ENCODE assay signal across 27 cellular contexts in the genomic region with DNA sequence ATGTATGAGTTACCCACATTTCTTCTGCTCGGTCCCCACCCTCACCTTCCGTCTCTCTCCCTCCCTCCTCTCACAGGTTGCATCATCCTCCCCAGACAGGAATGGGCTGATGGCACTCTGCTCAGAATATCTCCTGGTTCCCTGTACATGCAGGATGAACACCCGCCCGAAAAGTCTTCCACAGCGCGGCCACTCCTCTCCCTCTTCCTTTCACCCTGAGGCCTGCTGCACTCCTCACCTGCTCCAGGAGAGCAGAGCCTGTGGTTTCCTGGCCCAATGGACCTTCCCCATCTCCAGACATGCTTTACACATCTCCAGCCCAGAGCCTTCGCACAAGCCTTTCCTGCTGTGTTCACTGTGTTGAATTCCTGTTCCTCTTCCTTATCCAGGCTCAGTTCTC. TPM values are rescaled to one million over a fixed set of nuclear protein-coding genes. Genes with fewer than 3 reads are reported as not detected.
A peak's percentile ranks its signal among the peaks of the same experiment; 100 is the strongest.
DNase-seq lines count a peak whose midpoint lies in the region; ATAC-seq, FAIRE-seq and TF ChIP-seq lines count a peak whose summit lies in the region.
"Had no signal": no experiment of that assay in that cellular context is flagged by ENCODE, and none has a peak within 500 bp of the region (broad histone marks: within the 10 kb centered on the region; RNA-seq: fewer than 3 reads in every experiment).

No MANE protein-coding gene starts in this region.

- CTCF ChIA-PET in HepG2 (lab: Yijun Ruan, JAX; ENCODE audit: low intra/inter-chr PET ratio, low total read pairs), result no interaction called here

- no peak overlapping the region for H3K4me3 ChIP-seq in HepG2 (replicated peaks in 1 of 3; ENCODE audit: insufficient read depth in 1 of 3, low read depth in 2 of 3, low read length in 3 of 3)
- H3K4me3 ChIP-seq in right lobe of liver, result no peak overlapping the region
- no peak overlapping the region for H3K4me3 ChIP-seq in sigmoid colon
- H3K4me3 ChIP-seq: BLaER1 treated with 17β-estradiol and CSF1 and Interleukin-3, amounts not matched to agents 10 nM and 100 nM; GM12878 had no signal

- no peak for TF ChIP-seq RAD21 in HepG2 (CRISPR knock-in tag; IDR thresholded peaks at IDR 0.05)

- no peak for TF ChIP-seq CTCF in HepG2 (CRISPR knock-in tag; IDR thresholded peaks at IDR 0.05)
- TF ChIP-seq CTCF in right lobe of liver (IDR thresholded peaks at IDR 0.05), result no peak
- no peak for TF ChIP-seq CTCF in sigmoid colon (IDR thresholded peaks at IDR 0.05)

- no peak for FAIRE-seq in HepG2 (lab: Jason Lieb, UNC)
- FAIRE-seq: A204.1, D721Med, GM12878, GM18507, H1 had no signal

- H3K79me2 ChIP-seq in HepG2 (ENCODE audit: insufficient read depth, low read length), result no peaks in the 10 kb centered on the region

- TF ChIP-seq EP300 in HepG2 (IDR thresholded peaks at IDR 0.05; ENCODE audit: low read depth in 2 of 2, low read length in 2 of 2), result no peak
- TF ChIP-seq EP300 in HepG2 (CRISPR knock-in tag; IDR thresholded peaks at IDR 0.05; ENCODE audit: borderline replicate concordance), result no peak
- no peak for TF ChIP-seq EP300 in sigmoid colon (IDR thresholded peaks at IDR 0.05)

- POLR2A ChIA-PET in HepG2 (lab: Yijun Ruan, JAX), result no interaction called here

- intact Hi-C loops in HepG2 (cut with micrococcal nuclease; ENCODE audit: unreplicated experiment) (loop anchor here (5.0 kb wide), 1 partner anchor 164 kb away; no protein-coding TSS in a partner anchor), right lobe of liver (cut with DNase I) (loop anchor here in 1 of 2 donors (5.0 kb wide), 1 partner anchor 119 kb away; no protein-coding TSS in a partner anchor), sigmoid colon (cut with DNase I) (loop anchor here (2.0 kb wide), 1 partner anchor 150 kb away; no protein-coding TSS in a partner anchor)

- no peak overlapping the region for H3K9ac ChIP-seq in HepG2 (ENCODE audit: insufficient read depth, low read depth, low read length)
- H3K9ac ChIP-seq: BLaER1 treated with 17β-estradiol and CSF1 and Interleukin-3, amounts not matched to agents 10 nM and 100 nM had no signal

- no peak overlapping the region for H3K27ac ChIP-seq in HepG2 (ENCODE audit: extremely low read length, insufficient read depth, low read length)
- H3K27ac ChIP-seq in right lobe of liver, result no peak overlapping the region
- H3K27ac ChIP-seq in sigmoid colon, result no peak overlapping the region
- H3K27ac ChIP-seq: 22Rv1; BLaER1 treated with 17β-estradiol and CSF1 and Interleukin-3, amounts not matched to agents 10 nM and 100 nM had no signal

- ATAC-seq in HepG2, result no peak
- no peak for ATAC-seq in right lobe of liver
- ATAC-seq: GM12878, HCT116 had no signal

- TF ChIP-seq POLR2A in HepG2 (IDR thresholded peaks at IDR 0.05; ENCODE audit: insufficient read depth in 1 of 2, low read depth in 2 of 2, low read length in 2 of 2) (no peak), right lobe of liver (IDR thresholded peaks at IDR 0.05) (no peak), sigmoid colon (IDR thresholded peaks at IDR 0.05) (no peak)

- WGBS in HepG2 (ENCODE audit: low lambda C conversion rate), result 63% methylated on average over 7 of the region's 7 CpGs
- 47% methylated on average over 2 of the region's 7 CpGs for WGBS in right lobe of liver (ENCODE audit: insufficient coverage, low coverage, low lambda C conversion rate, missing lambda C conversion rate)
- 86 to 91% methylated on average over 7 of the region's 7 CpGs for WGBS in sigmoid colon, 2 donors

- H3K4me2 ChIP-seq in HepG2 (ENCODE audit: low read depth, low read length), result no peak overlapping the region
- H3K4me2 ChIP-seq: BLaER1 treated with 17β-estradiol and CSF1 and Interleukin-3, amounts not matched to agents 10 nM and 100 nM had no signal

- no TSS peak for BruUV-seq in HepG2 (replicated peaks; lab: Mats Ljungman, UMichigan)

- peak; percentile 18 for DNase-seq in activated CD8-positive, alpha-beta memory T cell treated with anti-CD3 and anti-CD28 coated beads, Interleukin-2, amount 50 U/mL, for 48 hours
- no peak for DNase-seq in activated CD8-positive, alpha-beta memory T cell treated with anti-CD3 and anti-CD28 coated beads, Interleukin-2, amount 50 U/mL, for 4 hours
- DNase-seq in HepG2 (ENCODE audit: low spot score) (no peak), right lobe of liver (no peak), islet precursor cell (peak; percentile 28), sigmoid colon (peak; percentile 13), LoVo (ENCODE audit: low spot score) (no peak)
- DNase-seq in activated T-cell treated with anti-CD3 and anti-CD28 coated beads, Interleukin-2, amount 50 U/mL, for 48 hours, result no peak
- DNase-seq: AML-193; BE2C; CD4-positive, alpha-beta T cell; CD8-positive, alpha-beta memory T cell; DMS 273 treated with DMSO at 0.1 percent for 48 hours; DMS79; EL; GDM1; H7 had no signal

- no peaks in the 10 kb centered on the region for H4K20me1 ChIP-seq in HepG2 (ENCODE audit: insufficient read depth, low read length)
- H4K20me1 ChIP-seq: BLaER1 treated with 17β-estradiol and CSF1 and Interleukin-3, amounts not matched to agents 10 nM and 100 nM had no signal

- peaks cover 0 to 6% of the 10 kb centered on the region in 2 experiments; a peak in 2 of 5 replicates for H3K27me3 ChIP-seq in HepG2 (ENCODE audit: control insufficient read depth in 1 of 2, insufficient read depth in 2 of 2, low read length in 2 of 2)
- no peaks in the 10 kb centered on the region for H3K27me3 ChIP-seq in right lobe of liver
- peaks cover 0 to 54% (median 18%) of the 10 kb centered on the region in 3 donors for H3K27me3 ChIP-seq in sigmoid colon

- H3K4me1 ChIP-seq in HepG2 (ENCODE audit: insufficient read depth, low read length) (peaks cover 10% of the 10 kb centered on the region; the same call in 1 of the 2 replicates), right lobe of liver (peaks cover 0 to 10% (median 0%) of the 10 kb centered on the region in 4 donors), sigmoid colon (peaks cover 0 to 7% (median 6%) of the 10 kb centered on the region in 4 donors)
- H3K4me1 ChIP-seq: BE2C had no signal

- in situ Hi-C loops in HepG2 (cut with HindIII; ENCODE audit: extremely low pct_ligation_motif_present, low pct_unique_long_range_greater_than_20kb), result loop anchor here (5.0 kb wide), 1 partner anchor 149 kb away; no protein-coding TSS in a partner anchor

- H2AFZ ChIP-seq in HepG2 (ENCODE audit: low read length), result no peak overlapping the region

- H3K36me3 ChIP-seq in HepG2 (replicated peaks in 1 of 2; ENCODE audit: control insufficient read depth in 1 of 2, insufficient read depth in 2 of 2, low read length in 2 of 2) (no peaks in the 10 kb centered on the region), right lobe of liver (no peaks in the 10 kb centered on the region), sigmoid colon (no peaks in the 10 kb centered on the region)
- H3K36me3 ChIP-seq: BE2C; BLaER1 treated with 17β-estradiol and CSF1 and Interleukin-3, amounts not matched to agents 10 nM and 100 nM had no signal

- H3K9me3 ChIP-seq in HepG2 (ENCODE audit: low read length) (no peaks in the 10 kb centered on the region), right lobe of liver (no peaks in the 10 kb centered on the region), sigmoid colon (no peaks in the 10 kb centered on the region)
- H3K9me3 ChIP-seq: BE2C; BLaER1 treated with 17β-estradiol and CSF1 and Interleukin-3, amounts not matched to agents 10 nM and 100 nM had no signal

TF ChIP-seq in HepG2, 621 proteins besides CTCF, POLR2A, EP300 and RAD21:
- no peak for TF ChIP-seq SALL2 (CRISPR knock-in tag; IDR thresholded peaks at IDR 0.05)
- TF ChIP-seq ATF7 (IDR thresholded peaks at IDR 0.05), result 0 out of 2 replicates have a peak, but pooled peaks have one; percentile 12
- no peak for TF ChIP-seq ATF7 (CRISPR knock-in tag; IDR thresholded peaks at IDR 0.05)

RNA-seq across cellular contexts. Expression of a gene that starts 40.9 kb away (rescaled TPM):
- not detected in 2 replicates for total RNA-seq in HepG2 (2016; rRNA removed; fragmentation: Illumina TruSeq; extraction: Trizol)
- not detected in 2 replicates for total RNA-seq in HepG2 (2016; cell fraction: cytosol; rRNA removed; fragmentation: Illumina TruSeq; extraction: Trizol; ENCODE audit: low read depth)
- total RNA-seq in HepG2 (2016; cell fraction: insoluble cytoplasmic fraction; rRNA removed; fragmentation: Illumina TruSeq; extraction: Trizol), result not detected in 2 replicates
- not detected in 2 replicates for total RNA-seq in HepG2 (2016; cell fraction: membrane; rRNA removed; fragmentation: Illumina TruSeq; extraction: Trizol)
- total RNA-seq in HepG2 (2016; cell fraction: nucleus; rRNA removed; fragmentation: Illumina TruSeq; extraction: Trizol), result not detected in 2 replicates
- not detected in 2 replicates for polyA plus RNA-seq in HepG2 (2011; rRNA removed)
- not detected in 2 replicates for polyA plus RNA-seq in HepG2 (2011; cell fraction: cytosol; rRNA removed)
- not detected in 2 replicates for polyA plus RNA-seq in HepG2 (2011; cell fraction: nucleus; rRNA removed)
- polyA plus RNA-seq in HepG2 (2012), result not detected in 2 replicates
- not detected in 2 replicates for polyA plus RNA-seq in HepG2 (2016; cell fraction: cytosol; fragmentation: Illumina TruSeq; extraction: Trizol; ENCODE audit: low read depth)
- polyA plus RNA-seq in HepG2 (2016; cell fraction: insoluble cytoplasmic fraction; fragmentation: Illumina TruSeq; extraction: Trizol; ENCODE audit: low read depth), result not detected in 2 replicates
- polyA plus RNA-seq in HepG2 (2016; cell fraction: membrane; fragmentation: Illumina TruSeq; extraction: Trizol; ENCODE audit: low read depth), result not detected in 2 replicates
- polyA plus RNA-seq in HepG2 (2016; cell fraction: nucleus; fragmentation: Illumina TruSeq; extraction: Trizol; ENCODE audit: insufficient read depth, low read depth), result not detected in 2 replicates
- polyA minus RNA-seq in HepG2 (2011; rRNA and poly(A)+ RNA removed; ENCODE audit: low replicate concordance), result not detected in 2 replicates
- polyA minus RNA-seq in HepG2 (2011; cell fraction: cytosol; rRNA and poly(A)+ RNA removed), result not detected in 2 replicates
- not detected in 2 replicates for polyA minus RNA-seq in HepG2 (2011; cell fraction: nucleus; rRNA and poly(A)+ RNA removed)
- not detected for total RNA-seq in right lobe of liver
- not detected for total RNA-seq in sigmoid colon
- not detected for polyA plus RNA-seq in sigmoid colon
- total RNA-seq: CD4-positive, alpha-beta T cell; CD8-positive, alpha-beta memory T cell; GM12878; H1; H7 had no signal
- polyA plus RNA-seq: AG04450; CD14-positive monocyte; CD8-positive, alpha-beta memory T cell; GM12878; H1 had no signal

Comparison
In these comparisons a context has a peak if more than half of its experiments do, and no peak if none do; other contexts are left out.
1. DNase-seq: peak in activated CD8-positive, alpha-beta memory T cell treated with anti-CD3 and anti-CD28 coated beads, Interleukin-2, amount 50 U/mL, for 48 hours (single experiment), islet precursor cell (single experiment) and sigmoid colon (single experiment); none in activated CD8-positive, alpha-beta memory T cell treated with anti-CD3 and anti-CD28 coated beads, Interleukin-2, amount 50 U/mL, for 4 hours (single experiment), HepG2 (single experiment), right lobe of liver (0 of 3), LoVo (single experiment) and activated T-cell treated with anti-CD3 and anti-CD28 coated beads, Interleukin-2, amount 50 U/mL, for 48 hours (0 of 2).